Comparison of ENCODE assay signal across 34 cellular contexts in genomic region chr16:62261760-62262159, GRCh38.
DNase-seq lines count a peak whose midpoint lies in the region; ATAC-seq, FAIRE-seq and TF ChIP-seq lines count a peak whose summit lies in the region.
"Had no signal": no experiment of that assay in that cellular context is flagged by ENCODE, and none has a peak within 500 bp of the region (broad histone marks: within the 10 kb centered on the region; RNA-seq: fewer than 3 reads in every experiment).

No MANE protein-coding gene starts in this region.

- no peaks in the 10 kb centered on the region for H3K9me1 ChIP-seq in K562 (ENCODE audit: control insufficient read depth, insufficient read depth, low read length)

- POLR2A ChIA-PET in HepG2 (lab: Yijun Ruan, JAX) (no interaction called here), A549 (lab: Yijun Ruan, JAX) (no interaction called here), K562 (lab: Yijun Ruan, JAX) (no interaction called here)

- H2AFZ ChIP-seq in HepG2 (ENCODE audit: low read length), result no peak overlapping the region
- H2AFZ ChIP-seq in K562 (ENCODE audit: low read depth, low read length), result no peak overlapping the region

- in situ Hi-C loops in HepG2 (cut with HindIII; ENCODE audit: extremely low pct_ligation_motif_present, low pct_unique_long_range_greater_than_20kb), result no loop called here
- in situ Hi-C loops in K562 (cut with MboI), result no loop called here

- no peak for TF ChIP-seq EP300 in HepG2 (IDR thresholded peaks at IDR 0.05; ENCODE audit: low read depth in 2 of 2, low read length in 2 of 2)
- no peak for TF ChIP-seq EP300 in HepG2 (CRISPR knock-in tag; IDR thresholded peaks at IDR 0.05; ENCODE audit: borderline replicate concordance)
- no peak for TF ChIP-seq EP300 in A549 (IDR thresholded peaks at IDR 0.05)
- TF ChIP-seq EP300 in K562 (IDR thresholded peaks at IDR 0.05; ENCODE audit: low read length), result no peak

- TF ChIP-seq RAD21 in HepG2 (CRISPR knock-in tag; IDR thresholded peaks at IDR 0.05), result no peak
- no peak for TF ChIP-seq RAD21 in A549 (conservative IDR thresholded peaks at IDR 0.05 in 1 of 2, IDR thresholded peaks at IDR 0.05 in 1 of 2)
- no peak for TF ChIP-seq RAD21 in K562 (CRISPR knock-in tag; conservative IDR thresholded peaks at IDR 0.05 in 1 of 2, IDR thresholded peaks at IDR 0.05 in 1 of 2)

- H3K27me3 Mint-ChIP-seq in T-helper 17 cell, result no peaks in the 10 kb centered on the region
- H3K27me3 Mint-ChIP-seq: B cell; CD4-positive, alpha-beta memory T cell; CD4-positive, alpha-beta T cell; CD4-positive, CD25-positive, alpha-beta regulatory T cell; CD8-positive, alpha-beta memory T cell had no signal

- H3K9me3 ChIP-seq in HepG2 (ENCODE audit: low read length) (peaks cover 36% of the 10 kb centered on the region), right lobe of liver (peaks cover 0 to 6% (median 0%) of the 10 kb centered on the region in 4 donors), A549 (no peaks in the 10 kb centered on the region), K562 (replicated peaks; ENCODE audit: control insufficient read depth, insufficient read depth, low read depth, low read length) (no peaks in the 10 kb centered on the region), T-helper 17 cell (ENCODE audit: control insufficient read depth, low read length, poor library complexity, severe bottlenecking) (no peaks in the 10 kb centered on the region)
- H3K9me3 ChIP-seq: BE2C had no signal

- no peaks in the 10 kb centered on the region for H3K4me1 Mint-ChIP-seq in T-helper 17 cell
- H3K4me1 Mint-ChIP-seq: B cell; CD14-positive monocyte; CD4-positive, alpha-beta memory T cell; CD4-positive, CD25-positive, alpha-beta regulatory T cell; CD8-positive, alpha-beta memory T cell had no signal

- H3K9ac ChIP-seq in HepG2 (ENCODE audit: insufficient read depth, low read depth, low read length), result no peak overlapping the region
- H3K9ac ChIP-seq in K562 (ENCODE audit: insufficient read depth in 1 of 2, low read depth in 2 of 2, low read length in 2 of 2), result no peak overlapping the region
- H3K9ac ChIP-seq: BLaER1; BLaER1 treated with 17β-estradiol and CSF1 and Interleukin-3, amounts not matched to agents 10 nM and 100 nM had no signal

- H4K20me1 ChIP-seq in HepG2 (ENCODE audit: insufficient read depth, low read length) (no peaks in the 10 kb centered on the region), K562 (replicated peaks; ENCODE audit: control insufficient read depth, insufficient read depth, low read length) (no peaks in the 10 kb centered on the region)
- H4K20me1 ChIP-seq: BLaER1; BLaER1 treated with 17β-estradiol and CSF1 and Interleukin-3, amounts not matched to agents 10 nM and 100 nM had no signal

- no peak for TF ChIP-seq CTCF in HepG2 (CRISPR knock-in tag; IDR thresholded peaks at IDR 0.05)
- TF ChIP-seq CTCF in right lobe of liver (IDR thresholded peaks at IDR 0.05), result no peak
- no peak for TF ChIP-seq CTCF in A549 (IDR thresholded peaks at IDR 0.05)
- TF ChIP-seq CTCF in K562 (IDR thresholded peaks at IDR 0.05 in 2 of 3, conservative IDR thresholded peaks at IDR 0.05 in 1 of 3; ENCODE audit: insufficient read depth in 2 of 3, low read depth in 1 of 3, low read length in 3 of 3), result no peak

- no peaks in the 10 kb centered on the region for H3K36me3 ChIP-seq in HepG2 (replicated peaks in 1 of 2; ENCODE audit: control insufficient read depth in 1 of 2, insufficient read depth in 2 of 2, low read length in 2 of 2)
- no peaks in the 10 kb centered on the region for H3K36me3 ChIP-seq in right lobe of liver
- no peaks in the 10 kb centered on the region for H3K36me3 ChIP-seq in K562 (ENCODE audit: control insufficient read depth, insufficient read depth, low read length)
- H3K36me3 ChIP-seq: BE2C; BLaER1; BLaER1 treated with 17β-estradiol and CSF1 and Interleukin-3, amounts not matched to agents 10 nM and 100 nM had no signal

- H3K4me3 ChIP-seq in HepG2 (replicated peaks in 1 of 3; ENCODE audit: insufficient read depth in 1 of 3, low read depth in 2 of 3, low read length in 3 of 3) (no peak overlapping the region), right lobe of liver (no peak overlapping the region), A549 (no peak overlapping the region), K562 (no peak overlapping the region)
- H3K4me3 ChIP-seq: BLaER1; BLaER1 treated with 17β-estradiol and CSF1 and Interleukin-3, amounts not matched to agents 10 nM and 100 nM had no signal

- H3K27me3 ChIP-seq in HepG2 (ENCODE audit: control insufficient read depth in 1 of 2, insufficient read depth in 2 of 2, low read length in 2 of 2) (no peaks in the 10 kb centered on the region), right lobe of liver (no peaks in the 10 kb centered on the region), K562 (ENCODE audit: control insufficient read depth in 2 of 2, insufficient read depth in 2 of 2, low read length in 2 of 2) (no peaks in the 10 kb centered on the region)
- H3K27me3 ChIP-seq: BE2C; BLaER1; BLaER1 treated with 17β-estradiol and CSF1 and Interleukin-3, amounts not matched to agents 10 nM and 100 nM had no signal

- WGBS in HepG2 (ENCODE audit: low lambda C conversion rate), result 93% methylated on average over 3 of the region's 3 CpGs
- 77% methylated on average over 3 of the region's 3 CpGs for WGBS in right lobe of liver (ENCODE audit: insufficient coverage, low coverage, low lambda C conversion rate, missing lambda C conversion rate)
- WGBS in A549 (ENCODE audit: missing lambda C conversion rate), result 76% methylated on average over 3 of the region's 3 CpGs
- WGBS in K562 (ENCODE audit: insufficient coverage, low coverage, missing lambda C conversion rate), result 2% methylated on average over 3 of the region's 3 CpGs

- H3K79me2 ChIP-seq in HepG2 (ENCODE audit: insufficient read depth, low read length), result no peaks in the 10 kb centered on the region
- H3K79me2 ChIP-seq in K562 (ENCODE audit: control insufficient read depth, insufficient read depth, low read length), result no peaks in the 10 kb centered on the region

- BruUV-seq in HepG2 (replicated peaks; lab: Mats Ljungman, UMichigan) (no TSS peak), K562 (replicated peaks; lab: Mats Ljungman, UMichigan) (no TSS peak)

- no peaks in the 10 kb centered on the region for H3K4me1 ChIP-seq in HepG2 (ENCODE audit: insufficient read depth, low read length)
- no peaks in the 10 kb centered on the region for H3K4me1 ChIP-seq in right lobe of liver
- H3K4me1 ChIP-seq in A549, result no peaks in the 10 kb centered on the region
- no peaks in the 10 kb centered on the region for H3K4me1 ChIP-seq in K562 (replicated peaks in 1 of 2; ENCODE audit: control insufficient read depth in 2 of 2, insufficient read depth in 2 of 2, low read length in 2 of 2)
- H3K4me1 ChIP-seq: BLaER1, Caco-2 had no signal

- no peak overlapping the region for H3K4me3 Mint-ChIP-seq in T-helper 17 cell
- H3K4me3 Mint-ChIP-seq: B cell; CD14-positive monocyte; CD4-positive, alpha-beta memory T cell; CD4-positive, alpha-beta T cell; CD4-positive, CD25-positive, alpha-beta regulatory T cell; CD8-positive, alpha-beta memory T cell; CD8-positive, alpha-beta T cell had no signal

- H3K4me2 ChIP-seq in HepG2 (ENCODE audit: low read depth, low read length) (no peak overlapping the region), A549 (no peak overlapping the region), K562 (ENCODE audit: insufficient read depth, low read length) (no peak overlapping the region)
- H3K4me2 ChIP-seq: BLaER1; BLaER1 treated with 17β-estradiol and CSF1 and Interleukin-3, amounts not matched to agents 10 nM and 100 nM had no signal

- ATAC-seq in HepG2 (no peak), right lobe of liver (no peak), A549 (no peak), K562 (no peak), T-helper 17 cell (no peak), HG02623 (IDR thresholded peaks at IDR 0.05; ENCODE audit: unreplicated experiment) (no peak)
- ATAC-seq: CD8-positive, alpha-beta T cell had no signal

- TF ChIP-seq POLR2A in HepG2 (IDR thresholded peaks at IDR 0.05; ENCODE audit: insufficient read depth in 1 of 2, low read depth in 2 of 2, low read length in 2 of 2) (no peak), right lobe of liver (IDR thresholded peaks at IDR 0.05) (no peak), A549 (IDR thresholded peaks at IDR 0.05; ENCODE audit: low read length) (no peak), K562 (conservative IDR thresholded peaks at IDR 0.05) (no peak)

- no peak overlapping the region for H3K27ac Mint-ChIP-seq in T-helper 17 cell
- H3K27ac Mint-ChIP-seq: B cell; CD14-positive monocyte; CD4-positive, alpha-beta memory T cell; CD4-positive, alpha-beta T cell; CD4-positive, CD25-positive, alpha-beta regulatory T cell; CD8-positive, alpha-beta memory T cell; CD8-positive, alpha-beta T cell had no signal

- intact Hi-C loops in HepG2 (cut with micrococcal nuclease; ENCODE audit: unreplicated experiment), result no loop called here
- intact Hi-C loops in right lobe of liver (cut with DNase I), result no loop called here
- intact Hi-C loops in K562 (cut with micrococcal nuclease), result no loop called here

- H3K36me3 Mint-ChIP-seq in T-helper 17 cell (ENCODE audit: low read depth), result no peaks in the 10 kb centered on the region
- H3K36me3 Mint-ChIP-seq: CD14-positive monocyte; CD4-positive, alpha-beta memory T cell; CD4-positive, CD25-positive, alpha-beta regulatory T cell; CD8-positive, alpha-beta memory T cell; CD8-positive, alpha-beta T cell had no signal

- CTCF ChIA-PET in HepG2 (lab: Yijun Ruan, JAX; ENCODE audit: low intra/inter-chr PET ratio, low total read pairs), result no interaction called here
- CTCF ChIA-PET in A549 (lab: Yijun Ruan, JAX), result no interaction called here
- CTCF ChIA-PET in K562 (lab: Yijun Ruan, JAX; ENCODE audit: low intra/inter-chr PET ratio), result no interaction called here

- FAIRE-seq in HepG2 (lab: Jason Lieb, UNC), result no peak
- no peak for FAIRE-seq in A549 (lab: Jason Lieb, UNC)
- no peak for FAIRE-seq in K562 (lab: Jason Lieb, UNC)
- FAIRE-seq: A204.1, D721Med had no signal

- H3K27ac ChIP-seq in HepG2 (ENCODE audit: extremely low read length, insufficient read depth, low read length), result no peak overlapping the region
- H3K27ac ChIP-seq in right lobe of liver, result no peak overlapping the region
- no peak overlapping the region for H3K27ac ChIP-seq in A549
- H3K27ac ChIP-seq in K562 (ENCODE audit: extremely low read depth, low read depth, low read length), result no peak overlapping the region
- H3K27ac ChIP-seq: 22Rv1; BLaER1; BLaER1 treated with 17β-estradiol and CSF1 and Interleukin-3, amounts not matched to agents 10 nM and 100 nM; C4-2B had no signal

- DNase-seq in HepG2 (ENCODE audit: low spot score), result no peak
- no peak for DNase-seq in right lobe of liver
- no peak for DNase-seq in A549 (ENCODE audit: low read depth in 1 of 2, low spot score in 1 of 2)
- no peak for DNase-seq in K562 (ENCODE audit: extremely low read depth in 1 of 4, low spot score in 3 of 4)
- no peak for DNase-seq in T-helper 17 cell
- DNase-seq: 8988T; ACHN; AML-193; BE2C; C1 segment of cervical spinal cord; Caco-2; Calu3; CD4-positive, alpha-beta memory T cell; CD4-positive, alpha-beta T cell; CD4-positive, CD25-positive, alpha-beta regulatory T cell; CD8-positive, alpha-beta memory T cell; CD8-positive, alpha-beta T cell; COR-L47; DMS 273 treated with DMSO at 0.1 percent for 48 hours; DMS153; DMS53; DMS79; DMS79 treated with DMSO at 0.1 percent for 48 hours; DND-41; EL had no signal

TF ChIP-seq in K562, 482 proteins besides CTCF, POLR2A, EP300 and RAD21 (continues in another document):
- TF ChIP-seq MAFF (IDR thresholded peaks at IDR 0.05; ENCODE audit: low read length) (0 out of 2 replicates have a peak, but pooled peaks have one; percentile 8), PCBP2 (IDR thresholded peaks at IDR 0.05; ENCODE audit: low read depth, low read length, poor library complexity, severe bottlenecking) (no peak), SMARCE1 (IDR thresholded peaks at IDR 0.05) (no peak)

Comparison
In these comparisons a context has a peak if more than half of its experiments do, and no peak if none do; other contexts are left out.
1. Of the 241 proteins assayed by ChIP-seq in both HepG2 and K562: peak only in HepG2: MAFK; only in K562: none; in both: MAFF; in neither: 239.